ENCODE assay signal across 9 cellular contexts in genomic region chr2:79982445-79982844, GRCh38.
DNase-seq lines count a peak whose midpoint lies in the region; ATAC-seq and TF ChIP-seq lines count a peak whose summit lies in the region.
"Had no signal": no experiment of that assay in that cellular context is flagged by ENCODE, and none has a peak within 500 bp of the region (broad histone marks: within the 10 kb centered on the region; RNA-seq: fewer than 3 reads in every experiment).

No MANE protein-coding gene starts in this region.

- TF ChIP-seq CTCF in heart right ventricle (IDR thresholded peaks at IDR 0.05) (peak in 5 of 9 donors; percentile 6 to 32 (median 20)), fibroblast of villous mesenchyme (IDR thresholded peaks at IDR 0.05; ENCODE audit: insufficient read depth, low read depth, low read length) (peak; percentile 50)
- no peak for TF ChIP-seq CTCF in CD8-positive, alpha-beta T cell (IDR thresholded peaks at IDR 0.05)

- intact Hi-C loops in heart right ventricle (cut with DNase I): loop anchor here in 2 of 10 donors (5.0 kb wide), 1 partner anchor 45 kb away; no protein-coding TSS in a partner anchor
- intact Hi-C loops in right cardiac atrium (cut with DNase I): no loop called here
- intact Hi-C loops in CD8-positive, alpha-beta T cell (cut with DNase I, micrococcal nuclease): no loop called here

- no peaks in the 10 kb centered on the region for H3K4me1 Mint-ChIP-seq in CD8-positive, alpha-beta T cell (ENCODE audit: low read depth)

- ATAC-seq in heart right ventricle: no peak
- ATAC-seq in right cardiac atrium: no peak
- no peak for ATAC-seq in CD8-positive, alpha-beta T cell
- no peak for ATAC-seq in HG02885 (IDR thresholded peaks at IDR 0.05; ENCODE audit: poor library complexity, unreplicated experiment)

- no peaks in the 10 kb centered on the region for H3K36me3 Mint-ChIP-seq in CD8-positive, alpha-beta T cell

- WGBS in heart right ventricle, 2 donors: 53 to 60% methylated on average over 4 of the region's 4 CpGs
- 65% methylated on average over 4 of the region's 4 CpGs for whole genome bisulfite sequencing in right cardiac atrium

- CTCF ChIA-PET in CD8-positive, alpha-beta T cell (lab: Charles Lee): no interaction called here

- H3K4me1 ChIP-seq in heart right ventricle: no peaks in the 10 kb centered on the region
- no peaks in the 10 kb centered on the region for H3K4me1 ChIP-seq in right cardiac atrium (ENCODE audit: control insufficient read depth, insufficient read depth, low read length)
- H3K4me1 ChIP-seq in CD8-positive, alpha-beta T cell (ENCODE audit: insufficient read depth, low read length): no peaks in the 10 kb centered on the region
- H3K4me1 ChIP-seq: prostate gland had no signal

- POLR2A ChIA-PET in CD8-positive, alpha-beta T cell (lab: Charles Lee): no interaction called here

- H3K27ac Mint-ChIP-seq in CD8-positive, alpha-beta T cell: no peak overlapping the region

- no peaks in the 10 kb centered on the region for H3K36me3 ChIP-seq in heart right ventricle
- H3K36me3 ChIP-seq in CD8-positive, alpha-beta T cell (ENCODE audit: insufficient read depth, low read length): no peaks in the 10 kb centered on the region
- H3K36me3 ChIP-seq: prostate gland had no signal

- H3K4me3 Mint-ChIP-seq in CD8-positive, alpha-beta T cell: no peak overlapping the region

- DNase-seq in heart right ventricle: peak in 1 of 2 donors; percentile 13
- no peak for DNase-seq in right cardiac atrium
- DNase-seq in NCI-H82 (lab: John Stamatoyannopoulos, UW): peak; percentile 71
- no peak for DNase-seq in fibroblast of villous mesenchyme (ENCODE audit: low read depth)
- DNase-seq in CD8-positive, alpha-beta T cell: no peak
- DNase-seq in activated T-cell treated with anti-CD3 and anti-CD28 coated beads, Interleukin-2, amount 50 U/mL, for 48 hours: no peak
- DNase-seq in NCI-H774 (lab: John Stamatoyannopoulos, UW): no peak

- H3K9me3 Mint-ChIP-seq in CD8-positive, alpha-beta T cell: no peaks in the 10 kb centered on the region

- H3K4me3 ChIP-seq in heart right ventricle (no peak overlapping the region), right cardiac atrium (ENCODE audit: low read length) (no peak overlapping the region), fibroblast of villous mesenchyme (ENCODE audit: low read depth, low read length) (no peak overlapping the region)
- no peak overlapping the region for H3K4me3 ChIP-seq in CD8-positive, alpha-beta T cell (ENCODE audit: low read depth, low read length)
- H3K4me3 ChIP-seq: prostate gland had no signal

- H3K27ac ChIP-seq in heart right ventricle: no peak overlapping the region
- H3K27ac ChIP-seq in right cardiac atrium (ENCODE audit: low read length): no peak overlapping the region
- H3K27ac ChIP-seq in CD8-positive, alpha-beta T cell (ENCODE audit: low read depth, low read length): no peak overlapping the region
- H3K27ac ChIP-seq: prostate gland had no signal

- H3K9me3 ChIP-seq in heart right ventricle (no peaks in the 10 kb centered on the region), right cardiac atrium (ENCODE audit: control insufficient read depth, low read length) (no peaks in the 10 kb centered on the region)
- no peaks in the 10 kb centered on the region for H3K9me3 ChIP-seq in CD8-positive, alpha-beta T cell (ENCODE audit: low read length)
- H3K9me3 ChIP-seq: prostate gland had no signal

- H3K27me3 Mint-ChIP-seq in CD8-positive, alpha-beta T cell (ENCODE audit: low read depth): no peaks in the 10 kb centered on the region

- no peaks in the 10 kb centered on the region for H3K27me3 ChIP-seq in heart right ventricle
- H3K27me3 ChIP-seq in right cardiac atrium (ENCODE audit: control insufficient read depth, insufficient read depth): no peaks in the 10 kb centered on the region
- no peaks in the 10 kb centered on the region for H3K27me3 ChIP-seq in CD8-positive, alpha-beta T cell (ENCODE audit: insufficient read depth, low read length)
